Comparison of ENCODE assay signal across 21 cellular contexts in genomic region chr2:3466482-3466863, GRCh38. TPM values are rescaled to one million over a fixed set of nuclear protein-coding genes. Genes with fewer than 3 reads are reported as not detected.
DNase-seq lines count a peak whose midpoint lies in the region; ATAC-seq, FAIRE-seq and TF ChIP-seq lines count a peak whose summit lies in the region.
"Had no signal": no experiment of that assay in that cellular context is flagged by ENCODE, and none has a peak within 500 bp of the region (broad histone marks: within the 10 kb centered on the region; RNA-seq: fewer than 3 reads in every experiment).

No MANE protein-coding gene starts in this region.

- H3K36me3 ChIP-seq in astrocyte (ENCODE audit: insufficient read depth, low read length) = no peaks in the 10 kb centered on the region
- peaks cover 88% of the 10 kb centered on the region for H3K36me3 ChIP-seq in lower lobe of right lung
- H3K36me3 ChIP-seq in thoracic aorta = no peaks in the 10 kb centered on the region
- peaks cover 34 to 45% of the 10 kb centered on the region in 2 donors for H3K36me3 ChIP-seq in thyroid gland
- H3K36me3 ChIP-seq: neural progenitor cell had no signal

- H3K4me2 ChIP-seq in astrocyte (ENCODE audit: low read length) = peak overlapping the region; percentile 69
- H3K4me2 ChIP-seq: KMS-11, neural progenitor cell had no signal

- H3K27ac ChIP-seq in astrocyte (ENCODE audit: low read depth, low read length) (peak overlapping the region; percentile 88), lower lobe of right lung (no peak overlapping the region), thoracic aorta (peak overlapping the region; percentile 91 to 97), thyroid gland (no peak overlapping the region)
- H3K27ac ChIP-seq: KMS-11, neural progenitor cell, SK-N-MC had no signal

- ATAC-seq in lower lobe of right lung (no peak), thoracic aorta (ENCODE audit: insufficient number of reproducible peaks, low FRiP score, low read depth) (no peak)
- ATAC-seq: activated CD4-positive, CD25-positive, alpha-beta regulatory T cell treated with anti-CD3 and anti-CD28 coated beads, Interleukin-2, amount 50 U/mL, for 24 hours; stimulated activated naive CD8-positive, alpha-beta T cell treated with anti-CD3 and anti-CD28 coated beads, Interleukin-15, Interleukin-2, amounts not matched to agents 100 U/mL and 50 U/mL, for 24 hours had no signal

- H3K27me3 ChIP-seq in astrocyte (ENCODE audit: insufficient read depth, low read length) = no peaks in the 10 kb centered on the region
- no peaks in the 10 kb centered on the region for H3K27me3 ChIP-seq in lower lobe of right lung (ENCODE audit: low read depth)
- H3K27me3 ChIP-seq in thoracic aorta (replicated peaks; ENCODE audit: insufficient read depth) = no peaks in the 10 kb centered on the region
- H3K27me3 ChIP-seq in thyroid gland = no peaks in the 10 kb centered on the region
- H3K27me3 ChIP-seq: neural progenitor cell had no signal

- TF ChIP-seq CTCF in astrocyte (IDR thresholded peaks at IDR 0.05; ENCODE audit: insufficient read depth, low read depth, low read length) = no peak
- no peak for TF ChIP-seq CTCF in lower lobe of right lung (IDR thresholded peaks at IDR 0.05)
- TF ChIP-seq CTCF in thoracic aorta (IDR thresholded peaks at IDR 0.05) = no peak
- TF ChIP-seq CTCF in thyroid gland (IDR thresholded peaks at IDR 0.05) = no peak

- no peak overlapping the region for H3K4me3 Mint-ChIP-seq in astrocyte (ENCODE audit: unreplicated experiment)
- no peak overlapping the region for H3K4me3 Mint-ChIP-seq in activated naive CD4-positive, alpha-beta T cell treated with anti-CD3 and anti-CD28 coated beads for 36 hours
- H3K4me3 Mint-ChIP-seq: activated naive CD8-positive, alpha-beta T cell treated with anti-CD3 and anti-CD28 coated beads, Interleukin-2, amount 10 ng/mL, durations not matched to agents 7 days and 5 days; activated T-helper 1 cell treated with anti-CD3 and anti-CD28 coated beads, Interleukin-12 subunit alpha, Interleukin-12 subunit beta, Interleukin-2, Interleukin-4 antibody, amounts not matched to agents 30 ng/mL and 10 ng/mL and 1 ng/mL, durations not matched to agents 14 hours and 24 hours and 36 hours; central memory CD8-positive, alpha-beta T cell; H9; neural progenitor cell had no signal

- CTCF ChIA-PET in activated naive CD4-positive, alpha-beta T cell treated with anti-CD3 and anti-CD28 coated beads for 36 hours (lab: Charles Lee) = interaction anchor here (1.4 kb wide), 1 partner anchor 42 kb away, joined by 5 read pairs; no protein-coding TSS in a partner anchor

- no peaks in the 10 kb centered on the region for H3K27me3 Mint-ChIP-seq in astrocyte (ENCODE audit: low read depth, unreplicated experiment)
- no peaks in the 10 kb centered on the region for H3K27me3 Mint-ChIP-seq in activated naive CD4-positive, alpha-beta T cell treated with anti-CD3 and anti-CD28 coated beads for 36 hours (ENCODE audit: low read depth)
- H3K27me3 Mint-ChIP-seq: activated naive CD8-positive, alpha-beta T cell treated with anti-CD3 and anti-CD28 coated beads, Interleukin-2, amount 10 ng/mL, durations not matched to agents 7 days and 5 days; central memory CD8-positive, alpha-beta T cell had no signal

- no peak for DNase-seq in HTR-8/SVneo (ENCODE audit: insufficient read length, low spot score)
- no peak for DNase-seq in astrocyte (ENCODE audit: low read depth)
- peak; percentile 24 for DNase-seq in lower lobe of right lung
- no peak for DNase-seq in thoracic aorta (ENCODE audit: low spot score)
- no peak for DNase-seq in thyroid gland
- no peak for DNase-seq in DMS53 treated with DMSO at 0.1 percent for 48 hours (lab: John Stamatoyannopoulos, UW; ENCODE audit: unreplicated experiment)
- DNase-seq in activated naive CD4-positive, alpha-beta T cell treated with anti-CD3 and anti-CD28 coated beads for 36 hours = no peak
- DNase-seq: activated naive CD8-positive, alpha-beta T cell treated with anti-CD3 and anti-CD28 coated beads, Interleukin-2, amount 10 ng/mL, durations not matched to agents 7 days and 5 days; COR-L47; H9; NCI-H1092; NCI-H2171; NCI-H774; stimulated activated naive CD8-positive, alpha-beta T cell treated with anti-CD3 and anti-CD28 coated beads, Interleukin-15, Interleukin-2, amounts not matched to agents 100 U/mL and 50 U/mL, for 24 hours had no signal

- H3K9me3 ChIP-seq in astrocyte (ENCODE audit: insufficient read depth, low read depth, low read length) (no peaks in the 10 kb centered on the region), lower lobe of right lung (no peaks in the 10 kb centered on the region), thoracic aorta (no peaks in the 10 kb centered on the region), thyroid gland (no peaks in the 10 kb centered on the region)

- TF ChIP-seq POLR2A in thyroid gland (IDR thresholded peaks at IDR 0.05) = no peak

- H3K9ac ChIP-seq in astrocyte (ENCODE audit: low read length) = peak overlapping the region; percentile 75
- H3K9ac ChIP-seq: KMS-11, neural progenitor cell had no signal

- H3K9me3 Mint-ChIP-seq in astrocyte (ENCODE audit: unreplicated experiment) = no peaks in the 10 kb centered on the region
- no peaks in the 10 kb centered on the region for H3K9me3 Mint-ChIP-seq in activated naive CD4-positive, alpha-beta T cell treated with anti-CD3 and anti-CD28 coated beads for 36 hours
- H3K9me3 Mint-ChIP-seq: activated naive CD8-positive, alpha-beta T cell treated with anti-CD3 and anti-CD28 coated beads, Interleukin-2, amount 10 ng/mL, durations not matched to agents 7 days and 5 days; activated T-helper 1 cell treated with anti-CD3 and anti-CD28 coated beads, Interleukin-12 subunit alpha, Interleukin-12 subunit beta, Interleukin-2, Interleukin-4 antibody, amounts not matched to agents 30 ng/mL and 10 ng/mL and 1 ng/mL, durations not matched to agents 14 hours and 24 hours and 36 hours; central memory CD8-positive, alpha-beta T cell; H9; neural progenitor cell had no signal

- H3K79me2 ChIP-seq in astrocyte (ENCODE audit: insufficient read depth, low read length) = no peaks in the 10 kb centered on the region

- H3K27ac Mint-ChIP-seq in astrocyte (ENCODE audit: unreplicated experiment) = peak overlapping the region; percentile 70
- no peak overlapping the region for H3K27ac Mint-ChIP-seq in activated naive CD4-positive, alpha-beta T cell treated with anti-CD3 and anti-CD28 coated beads for 36 hours
- H3K27ac Mint-ChIP-seq: activated naive CD8-positive, alpha-beta T cell treated with anti-CD3 and anti-CD28 coated beads, Interleukin-2, amount 10 ng/mL, durations not matched to agents 7 days and 5 days; activated T-helper 1 cell treated with anti-CD3 and anti-CD28 coated beads, Interleukin-12 subunit alpha, Interleukin-12 subunit beta, Interleukin-2, Interleukin-4 antibody, amounts not matched to agents 30 ng/mL and 10 ng/mL and 1 ng/mL, durations not matched to agents 14 hours and 24 hours and 36 hours; neural progenitor cell had no signal

- H3K4me1 ChIP-seq in astrocyte (ENCODE audit: insufficient read depth, low read length) = peaks cover 42% of the 10 kb centered on the region
- peaks cover 24% of the 10 kb centered on the region for H3K4me1 ChIP-seq in lower lobe of right lung
- peaks cover 28 to 70% of the 10 kb centered on the region in 2 donors for H3K4me1 ChIP-seq in thoracic aorta (ENCODE audit: control insufficient read depth in 1 of 2, low read depth in 2 of 2)
- H3K4me1 ChIP-seq in thyroid gland = peaks cover 6 to 7% of the 10 kb centered on the region in 2 donors

- H4K20me1 ChIP-seq in astrocyte (ENCODE audit: insufficient read depth, low read length) = no peaks in the 10 kb centered on the region

- H3K4me3 ChIP-seq in astrocyte (ENCODE audit: insufficient read depth, low read depth, low read length) (no peak overlapping the region), lower lobe of right lung (no peak overlapping the region), thoracic aorta (no peak overlapping the region), thyroid gland (replicated peaks in 1 of 3) (no peak overlapping the region)
- H3K4me3 ChIP-seq: neural progenitor cell, SK-N-MC had no signal

- WGBS in thyroid gland, 2 donors = 92 to 95% methylated on average over 9 of the region's 9 CpGs

- H3K36me3 Mint-ChIP-seq in astrocyte (ENCODE audit: low read depth, unreplicated experiment) = peaks cover 13% of the 10 kb centered on the region
- peaks cover 19% of the 10 kb centered on the region for H3K36me3 Mint-ChIP-seq in activated naive CD4-positive, alpha-beta T cell treated with anti-CD3 and anti-CD28 coated beads for 36 hours (ENCODE audit: low read depth)

- FAIRE-seq in HTR-8/SVneo (lab: Jason Lieb, UNC) = peak; percentile 75
- FAIRE-seq in astrocyte (lab: Jason Lieb, UNC) = no peak
- FAIRE-seq: urothelium cell line had no signal

- intact Hi-C loops in lower lobe of right lung (cut with DNase I) (no loop called here), thyroid gland (cut with DNase I) (loop anchor here (10.0 kb wide), 1 partner anchor 282 kb away; no protein-coding TSS in a partner anchor)
- intact Hi-C loops in activated naive CD4-positive, alpha-beta T cell treated with anti-CD3 and anti-CD28 coated beads for 36 hours (cut with micrococcal nuclease) = loop anchor here (10.0 kb wide), 1 partner anchor 292 kb away; no protein-coding TSS in a partner anchor

- no peak overlapping the region for H2AFZ ChIP-seq in astrocyte (ENCODE audit: low read depth, low read length)
- H2AFZ ChIP-seq: neural progenitor cell had no signal

- peaks cover 33% of the 10 kb centered on the region for H3K4me1 Mint-ChIP-seq in astrocyte (ENCODE audit: low read depth, unreplicated experiment)
- H3K4me1 Mint-ChIP-seq in activated naive CD4-positive, alpha-beta T cell treated with anti-CD3 and anti-CD28 coated beads for 36 hours (ENCODE audit: low read depth) = peaks cover 6% of the 10 kb centered on the region

RNA-seq across cellular contexts. Expression of gene ADI1, which starts 52.9 kb away (rescaled TPM):
- total RNA-seq in astrocyte (29.4 and 41.6 TPM in 2 replicates), lower lobe of right lung (60.2 TPM), thoracic aorta (100 to 1,000 TPM; 120 to 126 TPM), thyroid gland (10 to 100 TPM; 35.9 to 65.1 (median 59.2) TPM)
- total RNA-seq in activated naive CD4-positive, alpha-beta T cell treated with anti-CD3 and anti-CD28 coated beads for 36 hours = 10 to 100 TPM; 45.6 to 49.8 TPM

Comparison
In these comparisons a context has a peak if more than half of its experiments do, and no peak if none do; other contexts are left out.
1. H3K27ac ChIP-seq: peak in astrocyte (single experiment) and thoracic aorta (2 of 2); none in lower lobe of right lung (single experiment) and thyroid gland (0 of 3).